16 cellular contexts compared by ENCODE assay signal in genomic region chr11:6469599-6469998, GRCh38. TPM values are rescaled to one million over a fixed set of nuclear protein-coding genes. Genes with fewer than 3 reads are reported as not detected.
DNase-seq lines count a peak whose midpoint lies in the region; ATAC-seq and TF ChIP-seq lines count a peak whose summit lies in the region.
"Had no signal": no experiment of that assay in that cellular context is flagged by ENCODE, and none has a peak within 500 bp of the region (broad histone marks: within the 10 kb centered on the region; RNA-seq: fewer than 3 reads in every experiment).

No MANE protein-coding gene starts in this region.

- 95% methylated on average over 1 of the region's 1 CpG for WGBS in right cardiac atrium
- 97% methylated on average over 1 of the region's 1 CpG for WGBS in prostate gland

- H3K27ac ChIP-seq in BLaER1 (peak overlapping the region; percentile 27), Panc1 (ENCODE audit: low read length) (no peak overlapping the region), right cardiac atrium (ENCODE audit: low read length) (peak overlapping the region; percentile 88), gastrocnemius medialis (peak overlapping the region in 3 of 4 donors; percentile 40 to 53 (median 52)), prostate gland (no peak overlapping the region)
- H3K27ac ChIP-seq: foreskin keratinocyte had no signal

- H4K20me1 ChIP-seq in BLaER1 = no peaks in the 10 kb centered on the region

- H3K36me3 ChIP-seq in BLaER1 = peaks cover 11% of the 10 kb centered on the region
- H3K36me3 ChIP-seq in Panc1 (ENCODE audit: control insufficient read depth, insufficient read depth, low read length) = no peaks in the 10 kb centered on the region
- peaks cover 0 to 3% of the 10 kb centered on the region in 2 donors for H3K36me3 ChIP-seq in gastrocnemius medialis
- no peaks in the 10 kb centered on the region for H3K36me3 ChIP-seq in prostate gland

- H3K9me3 ChIP-seq in BLaER1 = no peaks in the 10 kb centered on the region
- no peaks in the 10 kb centered on the region for H3K9me3 ChIP-seq in Panc1 (ENCODE audit: control insufficient read depth, insufficient read depth, low read depth, low read length)
- no peaks in the 10 kb centered on the region for H3K9me3 ChIP-seq in right cardiac atrium (ENCODE audit: control insufficient read depth, low read length)
- no peaks in the 10 kb centered on the region for H3K9me3 ChIP-seq in gastrocnemius medialis
- H3K9me3 ChIP-seq in prostate gland = no peaks in the 10 kb centered on the region

- TF ChIP-seq POLR2A in gastrocnemius medialis (IDR thresholded peaks at IDR 0.05) (no peak), prostate gland (IDR thresholded peaks at IDR 0.05) (no peak)

- H3K4me3 ChIP-seq in BLaER1 (no peak overlapping the region), Panc1 (ENCODE audit: low read depth in 2 of 2, low read length in 2 of 2) (no peak overlapping the region), right cardiac atrium (ENCODE audit: low read length) (no peak overlapping the region), gastrocnemius medialis (no peak overlapping the region), prostate gland (no peak overlapping the region)

- in situ Hi-C loops in Panc1 (cut with HindIII; ENCODE audit: low pct_unique_long_range_greater_than_20kb, low sequenced_read_pairs) = no loop called here
- in situ Hi-C loops in gastrocnemius medialis (cut with MboI; ENCODE audit: low sequenced_read_pairs in 4 of 4) = no loop called here

- H3K27me3 ChIP-seq in BLaER1 (no peaks in the 10 kb centered on the region), Panc1 (ENCODE audit: control insufficient read depth, insufficient read depth, low read length) (no peaks in the 10 kb centered on the region), right cardiac atrium (ENCODE audit: control insufficient read depth, insufficient read depth) (no peaks in the 10 kb centered on the region), gastrocnemius medialis (no peaks in the 10 kb centered on the region), prostate gland (replicated peaks; ENCODE audit: insufficient read depth) (no peaks in the 10 kb centered on the region)
- H3K27me3 ChIP-seq: foreskin keratinocyte had no signal

- ATAC-seq in Panc1 = no peak
- ATAC-seq in right cardiac atrium = no peak
- ATAC-seq in gastrocnemius medialis = no peak
- ATAC-seq in HG03439 (IDR thresholded peaks at IDR 0.05; ENCODE audit: unreplicated experiment) = no peak
- ATAC-seq: natural killer cell had no signal

- TF ChIP-seq CTCF in Panc1 (IDR thresholded peaks at IDR 0.05) = 0 out of 2 replicates have a peak, but pooled peaks have one; percentile 3
- TF ChIP-seq CTCF in gastrocnemius medialis (IDR thresholded peaks at IDR 0.05 in 4 of 5, conservative IDR thresholded peaks at IDR 0.05 in 1 of 5) = no peak
- no peak for TF ChIP-seq CTCF in prostate gland (IDR thresholded peaks at IDR 0.05)

- POLR2A ChIA-PET in Panc1 (lab: Charles Lee) = no interaction called here

- H3K4me2 ChIP-seq in BLaER1 = peak overlapping the region; percentile 47

- H3K4me1 ChIP-seq in BLaER1 (peaks cover 47% of the 10 kb centered on the region), Panc1 (ENCODE audit: control insufficient read depth, insufficient read depth, low read length) (peaks cover 12% of the 10 kb centered on the region), right cardiac atrium (ENCODE audit: control insufficient read depth, insufficient read depth, low read length) (peaks cover 15% of the 10 kb centered on the region), gastrocnemius medialis (peaks cover 14 to 25% of the 10 kb centered on the region in 2 donors), prostate gland (replicated peaks) (peaks cover 7% of the 10 kb centered on the region)
- H3K4me1 ChIP-seq: foreskin keratinocyte had no signal

- no peak overlapping the region for H3K9ac ChIP-seq in BLaER1

- intact Hi-C loops in Panc1 (cut with micrococcal nuclease; ENCODE audit: unreplicated experiment) (no loop called here), right cardiac atrium (cut with DNase I) (no loop called here), gastrocnemius medialis (cut with DNase I; ENCODE audit: low total_unique reads) (no loop called here), prostate gland (cut with DNase I) (no loop called here)

- DNase-seq in Panc1 (ENCODE audit: low read depth, low spot score) (no peak), right cardiac atrium (no peak), gastrocnemius medialis (no peak), NCI-H128 (lab: John Stamatoyannopoulos, UW; ENCODE audit: unreplicated experiment) (no peak), prostate gland (ENCODE audit: low spot score) (no peak), inferior parietal cortex (ENCODE audit: extremely low spot score) (no peak)
- DNase-seq: activated CD4-positive, alpha-beta T cell treated with anti-CD3 and anti-CD28 coated beads, Interleukin-2, amount 50 U/mL, for 1 hour; effector CD4-positive, alpha-beta T cell; natural killer cell; NCI-H1930; stimulated activated naive CD8-positive, alpha-beta T cell treated with anti-CD3 and anti-CD28 coated beads, Interleukin-15, amount 100 ng/mL, for 72 hours had no signal

- CTCF ChIA-PET in Panc1 (lab: Charles Lee) = no interaction called here

- TSS peak; percentile 10 for BruUV-seq in Panc1 (replicated peaks; lab: Mats Ljungman, UMichigan)

RNA-seq across cellular contexts. Expression of gene TRIM3, which starts 4.1 kb away (rescaled TPM):
- total RNA-seq in Panc1 (2021; ENCODE audit: unreplicated experiment) (35.4 TPM), right cardiac atrium (10 to 100 TPM; 10.9 to 12.5 (median 12.2) TPM), gastrocnemius medialis (10 to 100 TPM; 15.3 to 20.0 (median 16.5) TPM), prostate gland (10 to 100 TPM; 20.3 to 23.7 TPM)
- polyA plus RNA-seq in Panc1 (2012; ENCODE audit: insufficient read length) = 43.6 TPM
- polyA plus RNA-seq in right cardiac atrium = 9.4 TPM

RNA-seq across cellular contexts. Expression of gene ARFIP2, which starts 11.5 kb away (rescaled TPM):
- 116 TPM for total RNA-seq in Panc1 (2021; ENCODE audit: unreplicated experiment)
- 135 TPM for polyA plus RNA-seq in Panc1 (2012; ENCODE audit: insufficient read length)
- total RNA-seq in right cardiac atrium = 10 to 100 TPM; 21.4 to 30.0 (median 23.8) TPM
- polyA plus RNA-seq in right cardiac atrium = 21.6 TPM
- total RNA-seq in gastrocnemius medialis = 10 to 100 TPM; 20.1 to 27.8 (median 24.4) TPM
- 100 to 1,000 TPM in 1 of 2 donors, 10 to 100 TPM in 1; 87.3 to 110 TPM for total RNA-seq in prostate gland

RNA-seq across cellular contexts. Expression of gene TIMM10B, which starts 11.7 kb away (rescaled TPM):
- 63.8 TPM for total RNA-seq in Panc1 (2021; ENCODE audit: unreplicated experiment)
- polyA plus RNA-seq in Panc1 (2012; ENCODE audit: insufficient read length) = 48.5 TPM
- total RNA-seq in right cardiac atrium = 10 to 100 TPM; 21.5 to 28.9 (median 26.0) TPM
- polyA plus RNA-seq in right cardiac atrium = 18.8 TPM
- total RNA-seq in gastrocnemius medialis = 10 to 100 TPM; 10.0 to 14.5 (median 12.4) TPM
- 10 to 100 TPM; 29.4 to 35.6 TPM for total RNA-seq in prostate gland

RNA-seq across cellular contexts. Expression of gene DNHD1, which starts 27.5 kb away (rescaled TPM):
- total RNA-seq in Panc1 (2021; ENCODE audit: unreplicated experiment) (10.6 TPM), right cardiac atrium (10 to 100 TPM in 1 of 4 donors, 1 to 10 TPM in 3; 5.4 to 10.9 (median 7.0) TPM), gastrocnemius medialis (10 to 100 TPM in 1 of 4 donors, 1 to 10 TPM in 3; 3.4 to 10.5 (median 4.3) TPM), prostate gland (10 to 100 TPM; 11.5 to 31.4 TPM)
- polyA plus RNA-seq in Panc1 (2012; ENCODE audit: insufficient read length) = 6.0 TPM
- 5.8 TPM for polyA plus RNA-seq in right cardiac atrium

RNA-seq across cellular contexts. Expression of gene HPX, which starts 28.8 kb away (rescaled TPM):
- 1.0 TPM for total RNA-seq in Panc1 (2021; ENCODE audit: unreplicated experiment)
- polyA plus RNA-seq in Panc1 (2012; ENCODE audit: insufficient read length) = 0.22 TPM
- total RNA-seq in right cardiac atrium = 1 to 10 TPM in 1 of 4 donors, under 1 TPM in 2, not detected in 1; 0.45 to 1.0 (median 0.68) TPM
- 0.27 TPM for polyA plus RNA-seq in right cardiac atrium
- total RNA-seq in gastrocnemius medialis = 10 to 100 TPM in 1 of 4 donors, 1 to 10 TPM in 1, not detected in 2; 8.7 to 17.6 TPM
- total RNA-seq in prostate gland = 1 to 10 TPM; 1.2 to 4.7 TPM
- total RNA-seq: activated T-helper 1 cell treated with anti-CD3 and anti-CD28 coated beads, Interleukin-12 subunit alpha, Interleukin-12 subunit beta, Interleukin-2, Interleukin-4 antibody, amounts not matched to agents 30 ng/mL and 10 ng/mL and 1 ng/mL, durations not matched to agents 14 hours and 24 hours and 36 hours; LHCN-M2 had no signal

Comparison
In these comparisons a context has a peak if more than half of its experiments do, and no peak if none do; other contexts are left out.
1. H3K27ac ChIP-seq: peak in BLaER1 (single experiment), right cardiac atrium (single experiment) and gastrocnemius medialis (3 of 4); none in Panc1 (single experiment) and prostate gland (0 of 2).